Comparison of ENCODE assay signal across 8 cellular contexts in genomic region chr20:35541783-35542662, GRCh38. TPM values are rescaled to one million over a fixed set of nuclear protein-coding genes. Genes with fewer than 3 reads are reported as not detected.
DNase-seq lines count a peak whose midpoint lies in the region; ATAC-seq and TF ChIP-seq lines count a peak whose summit lies in the region.

TSS of gene ERGIC3 (plus strand) at chr20:35542078. CDS start at chr20:35542098, 20 bp downstream.

- H3K27ac ChIP-seq in adrenal gland (peak within 1 kb of the TSS in 3 of 5 donors; percentile 61 to 89 (median 69)), heart right ventricle (peak within 1 kb of the TSS in 9 of 10 donors; percentile 59 to 89 (median 76)), upper lobe of right lung (peak within 1 kb of the TSS; percentile 78)

- H3K9me3 ChIP-seq in adrenal gland (replicated peaks in 1 of 3): no peaks in the 10 kb centered on the region
- H3K9me3 ChIP-seq in heart right ventricle: no peaks in the 10 kb centered on the region
- no peaks in the 10 kb centered on the region for H3K9me3 ChIP-seq in upper lobe of right lung

- no peaks in the 10 kb centered on the region for H3K9me3 Mint-ChIP-seq in progenitor cell of endocrine pancreas (ENCODE audit: low read depth)

- DNase-seq in NCI-H1694 (lab: John Stamatoyannopoulos, UW) (peak; percentile 85), adrenal gland (peak; percentile 97 to 98 (median 98)), heart right ventricle (peak; percentile 98), progenitor cell of endocrine pancreas (ENCODE audit: low spot score, unreplicated experiment) (peak; percentile 96), upper lobe of right lung (peak; percentile 99)

- no peak for TF ChIP-seq CTCF in GM12875 (IDR thresholded peaks at IDR 0.05; ENCODE audit: borderline replicate concordance, insufficient read depth, low read depth, low read length)
- peak in 1 of 6 experiments; percentile 9 for TF ChIP-seq CTCF in adrenal gland (IDR thresholded peaks at IDR 0.05)
- peak in 4 of 9 donors; percentile 7 to 26 (median 21) for TF ChIP-seq CTCF in heart right ventricle (IDR thresholded peaks at IDR 0.05)
- peak; percentile 20 for TF ChIP-seq CTCF in progenitor cell of endocrine pancreas (IDR thresholded peaks at IDR 0.05; ENCODE audit: unreplicated experiment)
- peak; percentile 17 for TF ChIP-seq CTCF in upper lobe of right lung (IDR thresholded peaks at IDR 0.05)

- H3K4me3 ChIP-seq in GM12875 (ENCODE audit: low read depth, low read length) (peak within 1 kb of the TSS; percentile 69), adrenal gland (peak within 1 kb of the TSS; percentile 13 to 93 (median 88)), heart right ventricle (peak within 1 kb of the TSS; percentile 71 to 95 (median 85)), upper lobe of right lung (peak within 1 kb of the TSS; percentile 81)

- peak in 1 of 2 donors; percentile 29 for TF ChIP-seq POLR2A in adrenal gland (IDR thresholded peaks at IDR 0.05)

- 4 to 10% (median 4%) methylated on average over 15 to 57 of the region's 57 CpGs for WGBS in adrenal gland, 4 donors
- 5 to 6% methylated on average over 57 of the region's 57 CpGs for WGBS in heart right ventricle, 2 donors

- peak within 1 kb of the TSS; percentile 96 for H3K27ac Mint-ChIP-seq in progenitor cell of endocrine pancreas

- peak within 1 kb of the TSS; percentile 88 for H3K4me3 Mint-ChIP-seq in progenitor cell of endocrine pancreas (ENCODE audit: low read depth)

- peaks cover 0 to 16% of the 10 kb centered on the region in 2 donors for H3K4me1 ChIP-seq in adrenal gland (replicated peaks in 1 of 2)
- peaks cover 0 to 23% (median 15%) of the 10 kb centered on the region in 9 donors for H3K4me1 ChIP-seq in heart right ventricle
- H3K4me1 ChIP-seq in upper lobe of right lung: peaks cover 4% of the 10 kb centered on the region

- peaks cover 10% of the 10 kb centered on the region for H3K4me1 Mint-ChIP-seq in progenitor cell of endocrine pancreas (ENCODE audit: low read depth)

- peaks cover 4% of the 10 kb centered on the region for H3K36me3 Mint-ChIP-seq in progenitor cell of endocrine pancreas (ENCODE audit: insufficient read depth)

- peaks cover 0 to 14% of the 10 kb centered on the region in 2 donors for H3K36me3 ChIP-seq in adrenal gland (replicated peaks in 1 of 2)
- H3K36me3 ChIP-seq in heart right ventricle: peaks cover 0 to 41% (median 0%) of the 10 kb centered on the region in 9 donors
- H3K36me3 ChIP-seq in upper lobe of right lung: peaks cover 7% of the 10 kb centered on the region

- H3K27me3 ChIP-seq in adrenal gland: no peaks in the 10 kb centered on the region
- no peaks in the 10 kb centered on the region for H3K27me3 ChIP-seq in heart right ventricle
- H3K27me3 ChIP-seq in upper lobe of right lung: no peaks in the 10 kb centered on the region

- H3K27me3 Mint-ChIP-seq in progenitor cell of endocrine pancreas: no peaks in the 10 kb centered on the region

- intact Hi-C loops in T-helper 1 cell treated with Interleukin-12 subunit alpha and Interleukin-12 subunit beta and Interleukin-4 antibody, amounts not matched to agents 30 ng/mL and 1 ng/mL, for 36 hours (cut with micrococcal nuclease): loop anchor here (1.0 to 10.0 kb wide), 12 partner anchors 51 to 1240 kb away; partner anchors contain the start of genes AHCY, CEP250, EIF6 and NFS1
- intact Hi-C loops in adrenal gland (cut with DNase I) (no loop called here), heart right ventricle (cut with DNase I) (loop anchor here in 3 of 10 donors (5.0 to 10.0 kb wide), 3 partner anchors 75 to 123 kb away; partner anchors contain the start of genes CPNE1 (in 2 of the 3), RBM12 (in 2 of the 3) and SPAG4 (in 1 of the 3)), upper lobe of right lung (cut with DNase I) (no loop called here)

- ATAC-seq in HG02840 (IDR thresholded peaks at IDR 0.05; ENCODE audit: low FRiP score, unreplicated experiment) (peak; percentile 77), heart right ventricle (peak; percentile 99 to 100 (median 100)), upper lobe of right lung (peak; percentile 99)

RNA-seq across cellular contexts. Expression of gene ERGIC3, which starts in this region (rescaled TPM):
- 140 and 149 TPM in 2 replicates for total RNA-seq in T-helper 1 cell treated with Interleukin-12 subunit alpha and Interleukin-12 subunit beta and Interleukin-4 antibody, amounts not matched to agents 30 ng/mL and 1 ng/mL, for 36 hours
- total RNA-seq in adrenal gland (100 to 1,000 TPM; 233 to 377 (median 271) TPM), heart right ventricle (100 to 1,000 TPM in 6 of 10 donors, 10 to 100 TPM in 4; 40.9 to 143 (median 102) TPM), progenitor cell of endocrine pancreas (286 and 290 TPM in 2 replicates), upper lobe of right lung (179 TPM)
- polyA plus RNA-seq in adrenal gland (100 to 1,000 TPM; 217 to 351 (median 221) TPM), heart right ventricle (100 to 1,000 TPM; 101 to 129 TPM)

Comparison
In these comparisons a context has a peak if more than half of its experiments do, and no peak if none do; other contexts are left out.
1. Peak in every context shown above with its lines: DNase-seq, ATAC-seq, H3K4me3 ChIP-seq and H3K27ac ChIP-seq.